ENCODE assay signal across 21 cellular contexts in the genomic region with DNA sequence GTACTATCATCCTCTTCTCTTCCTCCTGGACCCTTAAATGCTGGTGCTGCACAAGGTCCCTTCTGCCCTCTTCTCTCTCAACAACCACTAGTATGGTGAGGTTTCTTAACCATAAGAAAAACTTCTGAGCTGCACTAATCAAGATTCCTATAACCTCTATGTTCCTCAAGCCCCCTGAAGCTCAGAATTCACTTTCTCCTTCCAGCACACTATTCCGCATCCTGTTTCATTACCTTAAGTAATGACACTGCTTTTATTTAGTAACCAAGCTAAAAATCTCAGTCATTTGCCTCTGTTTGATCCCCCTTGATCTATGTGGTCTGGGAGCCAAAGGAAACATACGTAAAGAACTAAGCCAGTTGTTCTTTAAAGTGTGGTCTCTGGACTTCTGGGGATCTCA. TPM values are rescaled to one million over a fixed set of nuclear protein-coding genes. Genes with fewer than 3 reads are reported as not detected.
DNase-seq lines count a peak whose midpoint lies in the region; ATAC-seq lines count a peak whose summit lies in the region.
"Had no signal": no experiment of that assay in that cellular context is flagged by ENCODE, and none has a peak within 500 bp of the region (broad histone marks: within the 10 kb centered on the region; RNA-seq: fewer than 3 reads in every experiment).

No MANE protein-coding gene starts in this region.

- H3K27me3 ChIP-seq in subcutaneous abdominal adipose tissue (ENCODE audit: control insufficient read depth in 5 of 5, insufficient read depth in 4 of 5, low read length in 5 of 5), result no peaks in the 10 kb centered on the region
- H3K27me3 ChIP-seq: BLaER1, esophagus squamous epithelium had no signal

- DNase-seq in activated T-cell treated with anti-CD3 and anti-CD28 coated beads, Interleukin-2, amount 50 U/mL, for 72 hours, result no peak
- DNase-seq in activated T-cell treated with anti-CD3 and anti-CD28 coated beads, Interleukin-2, amount 50 U/mL, for 4 hours, result no peak
- DNase-seq in activated CD8-positive, alpha-beta T cell treated with anti-CD3 and anti-CD28 coated beads, Interleukin-2, amount 10 ng/mL, durations not matched to agents 7 days and 5 days, result no peak
- DNase-seq in naive B cell (no peak), Ammon's horn (ENCODE audit: low spot score) (no peak), medulla oblongata (ENCODE audit: extremely low spot score) (no peak)
- no peak for DNase-seq in stimulated activated CD4-positive, alpha-beta T cell treated with anti-CD3 and anti-CD28 coated beads, Interleukin-1b, Interleukin-23, amount 100 ng/mL, for 48 hours
- DNase-seq: activated CD4-positive, alpha-beta T cell treated with anti-CD3 and anti-CD28 coated beads for 1 hour; anterior cingulate cortex; effector CD4-positive, alpha-beta T cell; esophagus squamous epithelium; kidney glomerular epithelial cell; NCI-H1417 treated with DMSO at 0.1 percent for 48 hours; NCI-H526; SK-N-SH; small intestine; stimulated activated CD4-positive, alpha-beta T cell treated with anti-CD3 and anti-CD28 coated beads, Interleukin-4, amount 100 ng/mL, for 24 hours had no signal

- H3K36me3 ChIP-seq in subcutaneous abdominal adipose tissue (ENCODE audit: control insufficient read depth in 5 of 5, insufficient read depth in 5 of 5, low read length in 5 of 5), result peaks cover 12 to 27% (median 26%) of the 10 kb centered on the region in 5 donors

- peaks cover 91% of the 10 kb centered on the region for H3K4me1 Mint-ChIP-seq in activated T-cell treated with anti-CD3 and anti-CD28 coated beads, Interleukin-2, amount 50 U/mL, for 72 hours (ENCODE audit: low read depth)
- H3K4me1 Mint-ChIP-seq in activated T-cell treated with anti-CD3 and anti-CD28 coated beads, Interleukin-2, amount 50 U/mL, for 4 hours (ENCODE audit: low read depth), result peaks cover 87% of the 10 kb centered on the region
- peaks cover 54% of the 10 kb centered on the region for H3K4me1 Mint-ChIP-seq in activated CD8-positive, alpha-beta T cell treated with anti-CD3 and anti-CD28 coated beads, Interleukin-2, amount 10 ng/mL, durations not matched to agents 7 days and 5 days (ENCODE audit: low read depth)
- peaks cover 41 to 71% (median 65%) of the 10 kb centered on the region in 3 donors for H3K4me1 Mint-ChIP-seq in naive B cell

- H3K9me3 Mint-ChIP-seq in activated T-cell treated with anti-CD3 and anti-CD28 coated beads, Interleukin-2, amount 50 U/mL, for 72 hours, result no peaks in the 10 kb centered on the region
- no peaks in the 10 kb centered on the region for H3K9me3 Mint-ChIP-seq in activated T-cell treated with anti-CD3 and anti-CD28 coated beads, Interleukin-2, amount 50 U/mL, for 4 hours
- H3K9me3 Mint-ChIP-seq in activated CD8-positive, alpha-beta T cell treated with anti-CD3 and anti-CD28 coated beads, Interleukin-2, amount 10 ng/mL, durations not matched to agents 7 days and 5 days (ENCODE audit: insufficient read depth), result no peaks in the 10 kb centered on the region
- H3K9me3 Mint-ChIP-seq in naive B cell, result no peaks in the 10 kb centered on the region

- H3K36me3 Mint-ChIP-seq in activated T-cell treated with anti-CD3 and anti-CD28 coated beads, Interleukin-2, amount 50 U/mL, for 72 hours (ENCODE audit: insufficient read depth in 2 of 2), result peaks cover 6 to 29% of the 10 kb centered on the region in 2 donors
- H3K36me3 Mint-ChIP-seq in activated T-cell treated with anti-CD3 and anti-CD28 coated beads, Interleukin-2, amount 50 U/mL, for 4 hours (ENCODE audit: insufficient read depth), result peaks cover 39% of the 10 kb centered on the region
- peaks cover 47% of the 10 kb centered on the region for H3K36me3 Mint-ChIP-seq in activated CD8-positive, alpha-beta T cell treated with anti-CD3 and anti-CD28 coated beads, Interleukin-2, amount 10 ng/mL, durations not matched to agents 7 days and 5 days (ENCODE audit: low read depth)
- H3K36me3 Mint-ChIP-seq in naive B cell, result peaks cover 0 to 15% of the 10 kb centered on the region in 2 donors

- peak overlapping the region; percentile 52 for H3K27ac Mint-ChIP-seq in activated T-cell treated with anti-CD3 and anti-CD28 coated beads, Interleukin-2, amount 50 U/mL, for 72 hours
- H3K27ac Mint-ChIP-seq in activated CD8-positive, alpha-beta T cell treated with anti-CD3 and anti-CD28 coated beads, Interleukin-2, amount 10 ng/mL, durations not matched to agents 7 days and 5 days, result peak overlapping the region; percentile 25
- H3K27ac Mint-ChIP-seq in naive B cell, result peak overlapping the region in 5 of 6 donors; percentile 4 to 80 (median 49)

- peak overlapping the region in 3 of 5 donors; percentile 9 to 14 (median 13) for H3K9ac ChIP-seq in subcutaneous abdominal adipose tissue (ENCODE audit: low read length in 5 of 5)
- H3K9ac ChIP-seq: BLaER1, SK-N-SH had no signal

- no peak overlapping the region for H3K27ac ChIP-seq in subcutaneous abdominal adipose tissue (ENCODE audit: low read depth, low read length)
- H3K27ac ChIP-seq: A549, BLaER1, esophagus squamous epithelium, HL-60 had no signal

- peak overlapping the region in 1 of 2 donors; percentile 2 for H3K4me3 Mint-ChIP-seq in activated T-cell treated with anti-CD3 and anti-CD28 coated beads, Interleukin-2, amount 50 U/mL, for 72 hours
- H3K4me3 Mint-ChIP-seq in activated T-cell treated with anti-CD3 and anti-CD28 coated beads, Interleukin-2, amount 50 U/mL, for 4 hours, result no peak overlapping the region
- no peak overlapping the region for H3K4me3 Mint-ChIP-seq in activated CD8-positive, alpha-beta T cell treated with anti-CD3 and anti-CD28 coated beads, Interleukin-2, amount 10 ng/mL, durations not matched to agents 7 days and 5 days
- H3K4me3 Mint-ChIP-seq in naive B cell, result no peak overlapping the region

- H3K27me3 Mint-ChIP-seq in activated T-cell treated with anti-CD3 and anti-CD28 coated beads, Interleukin-2, amount 50 U/mL, for 72 hours (ENCODE audit: low read depth), result no peaks in the 10 kb centered on the region
- H3K27me3 Mint-ChIP-seq in activated T-cell treated with anti-CD3 and anti-CD28 coated beads, Interleukin-2, amount 50 U/mL, for 4 hours (ENCODE audit: low read depth), result no peaks in the 10 kb centered on the region
- H3K27me3 Mint-ChIP-seq in activated CD8-positive, alpha-beta T cell treated with anti-CD3 and anti-CD28 coated beads, Interleukin-2, amount 10 ng/mL, durations not matched to agents 7 days and 5 days (ENCODE audit: low read depth), result no peaks in the 10 kb centered on the region
- no peaks in the 10 kb centered on the region for H3K27me3 Mint-ChIP-seq in naive B cell

- no peak overlapping the region for H3K4me3 ChIP-seq in subcutaneous abdominal adipose tissue (ENCODE audit: low read depth in 1 of 5, low read length in 5 of 5)
- H3K4me3 ChIP-seq: A549, BLaER1, esophagus squamous epithelium had no signal

- H3K4me1 ChIP-seq in subcutaneous abdominal adipose tissue (ENCODE audit: control insufficient read depth in 5 of 5, insufficient read depth in 5 of 5, low read length in 5 of 5), result peaks cover 4 to 46% (median 38%) of the 10 kb centered on the region in 5 donors

- no peak for ATAC-seq in activated T-cell treated with anti-CD3 and anti-CD28 coated beads, Interleukin-2, amount 50 U/mL, for 72 hours (replicated peaks in 1 of 2)
- no peak for ATAC-seq in activated T-cell treated with anti-CD3 and anti-CD28 coated beads, Interleukin-2, amount 50 U/mL, for 4 hours
- ATAC-seq in activated CD8-positive, alpha-beta T cell treated with anti-CD3 and anti-CD28 coated beads, Interleukin-2, amount 10 ng/mL, durations not matched to agents 7 days and 5 days, result no peak
- ATAC-seq in naive B cell (ENCODE audit: low read depth in 2 of 2), result no peak
- ATAC-seq: A549 had no signal

- H3K9me3 ChIP-seq in subcutaneous abdominal adipose tissue (ENCODE audit: control insufficient read depth in 5 of 5, low read length in 5 of 5), result no peaks in the 10 kb centered on the region
- H3K9me3 ChIP-seq: A549, BLaER1, esophagus squamous epithelium, SK-N-SH had no signal

- POLR2A ChIA-PET in activated CD8-positive, alpha-beta T cell treated with anti-CD3 and anti-CD28 coated beads, Interleukin-2, amount 10 ng/mL, durations not matched to agents 7 days and 5 days (lab: Charles Lee), result no interaction called here

- CTCF ChIA-PET in activated CD8-positive, alpha-beta T cell treated with anti-CD3 and anti-CD28 coated beads, Interleukin-2, amount 10 ng/mL, durations not matched to agents 7 days and 5 days (lab: Charles Lee), result interaction anchor here (0.9 to 1.8 kb wide), 5 partner anchors 12 to 40 kb away, joined by 3 to 5 read pairs (median 3); no protein-coding TSS in a partner anchor

RNA-seq across cellular contexts. Expression of gene KANSL1, which starts 20.1 kb away (rescaled TPM):
- total RNA-seq in activated T-cell treated with anti-CD3 and anti-CD28 coated beads, Interleukin-2, amount 50 U/mL, for 72 hours, result 100 to 1,000 TPM in 1 of 2 donors, 10 to 100 TPM in 1; 73.5 to 130 TPM
- total RNA-seq in activated T-cell treated with anti-CD3 and anti-CD28 coated beads, Interleukin-2, amount 50 U/mL, for 4 hours, result 10 to 100 TPM; 44.1 to 58.1 (median 47.7) TPM
- total RNA-seq in activated CD8-positive, alpha-beta T cell treated with anti-CD3 and anti-CD28 coated beads, Interleukin-2, amount 10 ng/mL, durations not matched to agents 7 days and 5 days, result 10 to 100 TPM; 80.5 to 82.8 TPM
- 10 to 100 TPM in 5 of 6 donors, 1 to 10 TPM in 1; 5.8 to 27.5 (median 16.5) TPM for polyA plus RNA-seq in naive B cell (ENCODE audit: low read depth in 6 of 6)
